Comparison of ENCODE assay signal across 29 cellular contexts in genomic region chr2:172358784-172359556, GRCh38.
DNase-seq lines count a peak whose midpoint lies in the region; ATAC-seq and TF ChIP-seq lines count a peak whose summit lies in the region.
"Had no signal": no experiment of that assay in that cellular context is flagged by ENCODE, and none has a peak within 500 bp of the region (broad histone marks: within the 10 kb centered on the region; RNA-seq: fewer than 3 reads in every experiment).

No MANE protein-coding gene starts in this region.

- H3K4me3 ChIP-seq in right atrium auricular region (no peak overlapping the region), fibroblast of mammary gland (ENCODE audit: control insufficient read depth, low read depth, low read length) (no peak overlapping the region)
- H3K4me3 ChIP-seq: A549, left lung, Peyer's patch, psoas muscle, tibial artery had no signal

- no peaks in the 10 kb centered on the region for H3K27me3 ChIP-seq in right atrium auricular region
- H3K27me3 ChIP-seq: brain microvascular endothelial cell, left lung, Peyer's patch, tibial artery had no signal

- no peaks in the 10 kb centered on the region for H3K9me3 ChIP-seq in right atrium auricular region
- H3K9me3 ChIP-seq: A549, left lung, Peyer's patch, psoas muscle, tibial artery had no signal

- H3K27ac Mint-ChIP-seq in activated T-helper 17 cell treated with anti-CD3 and anti-CD28 coated beads, Interleukin-2, amount 50 U/mL, for 72 hours, result no peak overlapping the region
- H3K27ac Mint-ChIP-seq: activated CD4-positive, alpha-beta T cell treated with anti-CD3 and anti-CD28 coated beads, Interleukin-2, amount 10 ng/mL, durations not matched to agents 7 days and 5 days; activated CD8-positive, alpha-beta memory T cell treated with anti-CD3 and anti-CD28 coated beads, Interleukin-2, amount 10 ng/mL, durations not matched to agents 7 days and 5 days; activated naive CD8-positive, alpha-beta T cell; activated T-helper 1 cell treated with anti-CD3 and anti-CD28 coated beads, Interleukin-12 subunit alpha, Interleukin-12 subunit beta, Interleukin-2, Interleukin-4 antibody, amounts not matched to agents 30 ng/mL and 10 ng/mL and 1 ng/mL, durations not matched to agents 14 hours and 24 hours and 36 hours; T-helper 2 cell treated with Interferon-gamma antibody and Interleukin-4, amounts not matched to agents 5 μg/mL and 100 μg/mL, for 36 hours had no signal

- DNase-seq in Right ventricle myocardium superior (peak; percentile 45), right atrium auricular region (ENCODE audit: low spot score) (no peak), fibroblast of mammary gland (ENCODE audit: low read depth) (peak; percentile 20), myocyte (ENCODE audit: low read depth) (peak; percentile 35), RPMI8226 (no peak), AML-193 (lab: John Stamatoyannopoulos, UW) (no peak)
- DNase-seq: activated CD4-positive, alpha-beta T cell treated with anti-CD3 and anti-CD28 coated beads, Interleukin-2, amount 10 ng/mL, durations not matched to agents 7 days and 5 days; activated CD8-positive, alpha-beta memory T cell treated with anti-CD3 and anti-CD28 coated beads, Interleukin-2, amount 10 ng/mL, durations not matched to agents 7 days and 5 days; brain microvascular endothelial cell; cortex of kidney; DMS 273 treated with DMSO at 0.1 percent for 48 hours; left lung; NCI-H1436 treated with DMSO at 0.1 percent for 48 hours; NCI-H510A; Peyer's patch; psoas muscle; stimulated activated CD4-positive, alpha-beta T cell treated with anti-CD3 and anti-CD28 coated beads, Interleukin-4, amount 100 ng/mL, for 1 hour; stimulated activated naive CD4-positive, alpha-beta T cell; tibial artery; WERI-Rb-1 had no signal

- H3K27me3 Mint-ChIP-seq in activated T-helper 17 cell treated with anti-CD3 and anti-CD28 coated beads, Interleukin-2, amount 50 U/mL, for 72 hours, result peaks cover 3% of the 10 kb centered on the region
- H3K27me3 Mint-ChIP-seq: activated CD4-positive, alpha-beta T cell treated with anti-CD3 and anti-CD28 coated beads, Interleukin-2, amount 10 ng/mL, durations not matched to agents 7 days and 5 days; activated CD8-positive, alpha-beta memory T cell treated with anti-CD3 and anti-CD28 coated beads, Interleukin-2, amount 10 ng/mL, durations not matched to agents 7 days and 5 days; activated naive CD8-positive, alpha-beta T cell had no signal

- ATAC-seq in Right ventricle myocardium superior (ENCODE audit: poor library complexity) (peak; percentile 72), GM18517 (IDR thresholded peaks at IDR 0.05; ENCODE audit: unreplicated experiment) (no peak)
- no peak for ATAC-seq in activated T-helper 17 cell treated with anti-CD3 and anti-CD28 coated beads, Interleukin-2, amount 50 U/mL, for 72 hours (replicated peaks)
- ATAC-seq: A549; activated CD8-positive, alpha-beta memory T cell treated with anti-CD3 and anti-CD28 coated beads, Interleukin-2, amount 10 ng/mL, durations not matched to agents 7 days and 5 days; HCT116; left lung; psoas muscle; SK-N-SH treated with all-trans-retinoic acid at 6 μM for 48 hours had no signal

- peaks cover 0 to 29% of the 10 kb centered on the region in 2 donors for H3K4me1 ChIP-seq in right atrium auricular region
- H3K4me1 ChIP-seq: A549, left lung, Peyer's patch, psoas muscle had no signal

- no peak overlapping the region for H3K27ac ChIP-seq in right atrium auricular region
- H3K27ac ChIP-seq: A549, brain microvascular endothelial cell, left lung, Peyer's patch, tibial artery, WERI-Rb-1 had no signal

- intact Hi-C loops in Right ventricle myocardium superior (cut with DNase I), result no loop called here

- TF ChIP-seq CTCF in right atrium auricular region (IDR thresholded peaks at IDR 0.05) (no peak), fibroblast of mammary gland (conservative IDR thresholded peaks at IDR 0.05; ENCODE audit: control insufficient read depth, insufficient read depth, low read depth, low read length) (no peak)

- no peaks in the 10 kb centered on the region for H3K36me3 Mint-ChIP-seq in activated T-helper 17 cell treated with anti-CD3 and anti-CD28 coated beads, Interleukin-2, amount 50 U/mL, for 72 hours (ENCODE audit: low read depth)
- H3K36me3 Mint-ChIP-seq: activated CD8-positive, alpha-beta memory T cell treated with anti-CD3 and anti-CD28 coated beads, Interleukin-2, amount 10 ng/mL, durations not matched to agents 7 days and 5 days had no signal

- no peaks in the 10 kb centered on the region for H3K36me3 ChIP-seq in right atrium auricular region
- H3K36me3 ChIP-seq: brain microvascular endothelial cell, left lung, Peyer's patch, tibial artery, WERI-Rb-1 had no signal

- H3K4me3 Mint-ChIP-seq in activated T-helper 17 cell treated with anti-CD3 and anti-CD28 coated beads, Interleukin-2, amount 50 U/mL, for 72 hours, result no peak overlapping the region
- H3K4me3 Mint-ChIP-seq: activated CD4-positive, alpha-beta T cell treated with anti-CD3 and anti-CD28 coated beads, Interleukin-2, amount 10 ng/mL, durations not matched to agents 7 days and 5 days; activated CD8-positive, alpha-beta memory T cell treated with anti-CD3 and anti-CD28 coated beads, Interleukin-2, amount 10 ng/mL, durations not matched to agents 7 days and 5 days; activated naive CD8-positive, alpha-beta T cell; activated T-helper 1 cell treated with anti-CD3 and anti-CD28 coated beads, Interleukin-12 subunit alpha, Interleukin-12 subunit beta, Interleukin-2, Interleukin-4 antibody, amounts not matched to agents 30 ng/mL and 10 ng/mL and 1 ng/mL, durations not matched to agents 14 hours and 24 hours and 36 hours; neural crest cell; T-helper 2 cell treated with Interferon-gamma antibody and Interleukin-4, amounts not matched to agents 5 μg/mL and 100 μg/mL, for 36 hours had no signal

- H3K9me3 Mint-ChIP-seq in activated T-helper 17 cell treated with anti-CD3 and anti-CD28 coated beads, Interleukin-2, amount 50 U/mL, for 72 hours, result no peaks in the 10 kb centered on the region
- H3K9me3 Mint-ChIP-seq: activated CD4-positive, alpha-beta T cell treated with anti-CD3 and anti-CD28 coated beads, Interleukin-2, amount 10 ng/mL, durations not matched to agents 7 days and 5 days; activated T-helper 1 cell treated with anti-CD3 and anti-CD28 coated beads, Interleukin-12 subunit alpha, Interleukin-12 subunit beta, Interleukin-2, Interleukin-4 antibody, amounts not matched to agents 30 ng/mL and 10 ng/mL and 1 ng/mL, durations not matched to agents 14 hours and 24 hours and 36 hours; neural crest cell; T-helper 2 cell treated with Interferon-gamma antibody and Interleukin-4, amounts not matched to agents 5 μg/mL and 100 μg/mL, for 36 hours had no signal

- H3K4me1 Mint-ChIP-seq in activated T-helper 17 cell treated with anti-CD3 and anti-CD28 coated beads, Interleukin-2, amount 50 U/mL, for 72 hours, result peaks cover 6% of the 10 kb centered on the region
- H3K4me1 Mint-ChIP-seq: activated CD8-positive, alpha-beta memory T cell treated with anti-CD3 and anti-CD28 coated beads, Interleukin-2, amount 10 ng/mL, durations not matched to agents 7 days and 5 days had no signal

Comparison
In these comparisons a context has a peak if more than half of its experiments do, and no peak if none do; other contexts are left out.
1. DNase-seq: peak in Right ventricle myocardium superior (single experiment), fibroblast of mammary gland (single experiment) and myocyte (single experiment); none in right atrium auricular region (single experiment), RPMI8226 (single experiment) and AML-193 (0 of 2).